Comparison of ENCODE assay signal across 10 cellular contexts in genomic region chr4:85724801-85725548, GRCh38.
DNase-seq lines count a peak whose midpoint lies in the region; ATAC-seq, FAIRE-seq and TF ChIP-seq lines count a peak whose summit lies in the region.
"Had no signal": no experiment of that assay in that cellular context is flagged by ENCODE, and none has a peak within 500 bp of the region (broad histone marks: within the 10 kb centered on the region; RNA-seq: fewer than 3 reads in every experiment).

No MANE protein-coding gene starts in this region.

- ATAC-seq in GM19372 (IDR thresholded peaks at IDR 0.05; ENCODE audit: low read depth, unreplicated experiment) (peak; percentile 27), HG03139 (IDR thresholded peaks at IDR 0.05; ENCODE audit: unreplicated experiment) (peak; percentile 58)
- peak in 1 of 2 donors; percentile 30 for ATAC-seq in stimulated activated naive B cell treated with anti-CD40 and anti-IgM and Interleukin-4, amounts not matched to agents 10 μg/mL and 1 μg/mL and 100 μg/mL, for 72 hours (replicated peaks)
- no peak for ATAC-seq in activated CD8-positive, alpha-beta T cell treated with anti-CD3 and anti-CD28 coated beads, Interleukin-2, amount 10 ng/mL, durations not matched to agents 7 days and 5 days

- no peak for TF ChIP-seq EP300 in H1 (IDR thresholded peaks at IDR 0.05; ENCODE audit: borderline replicate concordance in 1 of 2, low read depth in 2 of 2, low read length in 2 of 2)

- H3K79me1 ChIP-seq in H1 (ENCODE audit: low read depth, low read length) = no peaks in the 10 kb centered on the region

- no peak overlapping the region for H4K5ac ChIP-seq in H1 (ENCODE audit: insufficient read length, low read depth, low read length)

- H3K36me3 Mint-ChIP-seq in stimulated activated naive B cell treated with anti-CD40 and anti-IgM and Interleukin-4, amounts not matched to agents 10 μg/mL and 1 μg/mL and 100 μg/mL, for 72 hours = peaks cover 0 to 28% of the 10 kb centered on the region in 2 donors
- H3K36me3 Mint-ChIP-seq in activated CD8-positive, alpha-beta T cell treated with anti-CD3 and anti-CD28 coated beads, Interleukin-2, amount 10 ng/mL, durations not matched to agents 7 days and 5 days (ENCODE audit: low read depth) = no peaks in the 10 kb centered on the region

- intact Hi-C loops in kidney (cut with DNase I) = no loop called here

- H2BK120ac ChIP-seq in H1 (replicated peaks; ENCODE audit: low read depth, low read length) = no peak overlapping the region

- H3K23ac ChIP-seq in H1 (ENCODE audit: insufficient read length) = no peak overlapping the region

- H3K4ac ChIP-seq in H1 (replicated peaks; ENCODE audit: insufficient read length, low read depth, low read length) = no peak overlapping the region

- DNase-seq in H1 (ENCODE audit: low read depth in 1 of 2, low spot score in 2 of 2) = no peak
- DNase-seq in stimulated activated naive B cell treated with anti-CD40 and anti-IgM and Interleukin-4, amounts not matched to agents 10 μg/mL and 1 μg/mL and 100 μg/mL, for 72 hours = no peak
- no peak for DNase-seq in kidney
- no peak for DNase-seq in NCI-H1436 treated with DMSO at 0.1 percent for 48 hours (lab: John Stamatoyannopoulos, UW)
- no peak for DNase-seq in activated CD8-positive, alpha-beta T cell treated with anti-CD3 and anti-CD28 coated beads, Interleukin-2, amount 10 ng/mL, durations not matched to agents 7 days and 5 days
- no peak for DNase-seq in activated CD4-positive, CD25-positive, alpha-beta regulatory T cell (lab: John Stamatoyannopoulos, UW)
- DNase-seq: activated effector memory CD4-positive, alpha-beta T cell treated with Interleukin-2 at 50 U/mL for 16 hours; NCI-H2227 treated with DMSO at 0.1 percent for 48 hours had no signal

- H3K4me1 ChIP-seq in H1 (replicated peaks in 1 of 4; ENCODE audit: control insufficient read depth in 3 of 4, insufficient read depth in 4 of 4, low read length in 3 of 4) (no peaks in the 10 kb centered on the region), kidney (ENCODE audit: control insufficient read depth in 1 of 2, insufficient read depth in 1 of 2, low read depth in 1 of 2, low read length in 2 of 2) (no peaks in the 10 kb centered on the region)

- H3K36me3 ChIP-seq in H1 (ENCODE audit: control insufficient read depth in 2 of 4, insufficient read depth in 4 of 4, low read length in 3 of 4) (no peaks in the 10 kb centered on the region), kidney (ENCODE audit: control insufficient read depth in 1 of 2, insufficient read depth in 2 of 2, low read length in 2 of 2) (no peaks in the 10 kb centered on the region)

- H3K79me2 ChIP-seq in H1 (ENCODE audit: control insufficient read depth in 1 of 2, insufficient read depth in 2 of 2, low read length in 2 of 2) = no peaks in the 10 kb centered on the region

- no peaks in the 10 kb centered on the region for H3K9me3 Mint-ChIP-seq in stimulated activated naive B cell treated with anti-CD40 and anti-IgM and Interleukin-4, amounts not matched to agents 10 μg/mL and 1 μg/mL and 100 μg/mL, for 72 hours
- H3K9me3 Mint-ChIP-seq in activated CD8-positive, alpha-beta T cell treated with anti-CD3 and anti-CD28 coated beads, Interleukin-2, amount 10 ng/mL, durations not matched to agents 7 days and 5 days (ENCODE audit: insufficient read depth) = no peaks in the 10 kb centered on the region

- H2BK12ac ChIP-seq in H1 (ENCODE audit: low read depth, low read length) = no peak overlapping the region

- no peak overlapping the region for H3K18ac ChIP-seq in H1 (ENCODE audit: extremely low read depth, low read length)

- FAIRE-seq in H1 (lab: Jason Lieb, UNC) (no peak), kidney (lab: Jason Lieb, UNC) (no peak)

- H3K14ac ChIP-seq in H1 (ENCODE audit: insufficient read length) = no peak overlapping the region

- H2BK5ac ChIP-seq in H1 (ENCODE audit: low read depth, low read length) = no peak overlapping the region

- TF ChIP-seq POLR2A in H1 (IDR thresholded peaks at IDR 0.05; ENCODE audit: control extremely low read depth in 1 of 2, low read depth in 2 of 2, low read length in 2 of 2) = no peak

- no peak overlapping the region for H4K91ac ChIP-seq in H1 (replicated peaks; ENCODE audit: insufficient read length, low read length)

- no peak overlapping the region for H3K56ac ChIP-seq in H1 (replicated peaks; ENCODE audit: insufficient read length, low read depth, low read length)

- H3K23me2 ChIP-seq in H1 (ENCODE audit: low read depth, low read length) = no peaks in the 10 kb centered on the region

- no peak overlapping the region for H2BK15ac ChIP-seq in H1 (ENCODE audit: low read length)

- H3K9ac ChIP-seq in H1 (replicated peaks in 1 of 4; ENCODE audit: extremely low read depth in 1 of 4, low read depth in 3 of 4, low read length in 3 of 4) (no peak overlapping the region), kidney (ENCODE audit: low read length in 2 of 2) (no peak overlapping the region)

- H3K4me3 Mint-ChIP-seq in stimulated activated naive B cell treated with anti-CD40 and anti-IgM and Interleukin-4, amounts not matched to agents 10 μg/mL and 1 μg/mL and 100 μg/mL, for 72 hours = peak overlapping the region in 1 of 2 donors; percentile 27
- no peak overlapping the region for H3K4me3 Mint-ChIP-seq in activated CD8-positive, alpha-beta T cell treated with anti-CD3 and anti-CD28 coated beads, Interleukin-2, amount 10 ng/mL, durations not matched to agents 7 days and 5 days

- H3K4me3 ChIP-seq in H1 (ENCODE audit: extremely low read depth in 1 of 4, insufficient read depth in 2 of 4, low read depth in 3 of 4, low read length in 4 of 4) (no peak overlapping the region), kidney (ENCODE audit: low read length in 2 of 2) (no peak overlapping the region)

- no peaks in the 10 kb centered on the region for H3K27me3 ChIP-seq in H1 (replicated peaks in 1 of 4; ENCODE audit: control insufficient read depth in 3 of 4, extremely low read depth in 1 of 4, insufficient read depth in 3 of 4, low read length in 3 of 4)

- H4K8ac ChIP-seq in H1 (ENCODE audit: extremely low read depth, insufficient read depth, low read length) = no peak overlapping the region

- CTCF ChIA-PET in H1 (lab: Charles Lee; ENCODE audit: partially characterized antibody) = interaction anchor here (2.7 kb wide), 1 partner anchor 23 kb away, joined by 6 read pairs; no protein-coding TSS in a partner anchor
- CTCF ChIA-PET in activated CD8-positive, alpha-beta T cell treated with anti-CD3 and anti-CD28 coated beads, Interleukin-2, amount 10 ng/mL, durations not matched to agents 7 days and 5 days (lab: Charles Lee) = no interaction called here

- TF ChIP-seq CTCF in H1 (IDR thresholded peaks at IDR 0.05; ENCODE audit: control extremely low read depth in 1 of 3, insufficient read depth in 1 of 3, low read depth in 1 of 3, low read length in 3 of 3) (no peak), kidney (IDR thresholded peaks at IDR 0.05; ENCODE audit: borderline replicate concordance, extremely low read depth, insufficient read depth) (no peak)

- no peak overlapping the region for H3K4me2 ChIP-seq in H1 (ENCODE audit: insufficient read depth in 1 of 2, low read depth in 2 of 2, low read length in 2 of 2)

- H2AK5ac ChIP-seq in H1 (ENCODE audit: low read depth, low read length) = no peak overlapping the region

- no peaks in the 10 kb centered on the region for H4K20me1 ChIP-seq in H1 (replicated peaks in 1 of 2; ENCODE audit: control insufficient read depth in 1 of 2, insufficient read depth in 2 of 2, low read length in 2 of 2)

- H3K27ac Mint-ChIP-seq in stimulated activated naive B cell treated with anti-CD40 and anti-IgM and Interleukin-4, amounts not matched to agents 10 μg/mL and 1 μg/mL and 100 μg/mL, for 72 hours = peak overlapping the region; percentile 92
- H3K27ac Mint-ChIP-seq in activated CD8-positive, alpha-beta T cell treated with anti-CD3 and anti-CD28 coated beads, Interleukin-2, amount 10 ng/mL, durations not matched to agents 7 days and 5 days = no peak overlapping the region

- no peak for TF ChIP-seq RAD21 in H1 (IDR thresholded peaks at IDR 0.05 in 1 of 2, conservative IDR thresholded peaks at IDR 0.05 in 1 of 2; ENCODE audit: low read depth in 2 of 2, low read length in 2 of 2)

- H3K27ac ChIP-seq in H1 (ENCODE audit: low read depth, low read length) = no peak overlapping the region
- no peak overlapping the region for H3K27ac ChIP-seq in kidney (ENCODE audit: low read depth in 2 of 2, low read length in 2 of 2)

- 95% methylated on average over 3 of the region's 3 CpGs; no CpG with 5 or more reads in 1 of the 2 experiments for WGBS in H1 (ENCODE audit: extremely low coverage in 1 of 2, insufficient coverage in 1 of 2, insufficient read length in 1 of 2, insufficient replicate concordance in 2 of 2, low coverage in 1 of 2, low lambda C conversion rate in 2 of 2, missing lambda C conversion rate in 1 of 2), 2 experiments

- H3K9me3 ChIP-seq in H1 (ENCODE audit: insufficient read depth in 2 of 2, low read depth in 1 of 2, low read length in 1 of 2) = no peaks in the 10 kb centered on the region
- H3K9me3 ChIP-seq in kidney (ENCODE audit: control insufficient read depth in 1 of 2, low read length in 2 of 2) = no peaks in the 10 kb centered on the region

- H2AFZ ChIP-seq in H1 (ENCODE audit: low read length) = peak overlapping the region; percentile 92

- H3K27me3 Mint-ChIP-seq in stimulated activated naive B cell treated with anti-CD40 and anti-IgM and Interleukin-4, amounts not matched to agents 10 μg/mL and 1 μg/mL and 100 μg/mL, for 72 hours = no peaks in the 10 kb centered on the region
- no peaks in the 10 kb centered on the region for H3K27me3 Mint-ChIP-seq in activated CD8-positive, alpha-beta T cell treated with anti-CD3 and anti-CD28 coated beads, Interleukin-2, amount 10 ng/mL, durations not matched to agents 7 days and 5 days (ENCODE audit: low read depth)

- H3K4me1 Mint-ChIP-seq in stimulated activated naive B cell treated with anti-CD40 and anti-IgM and Interleukin-4, amounts not matched to agents 10 μg/mL and 1 μg/mL and 100 μg/mL, for 72 hours = peaks cover 29 to 30% of the 10 kb centered on the region in 2 donors
- H3K4me1 Mint-ChIP-seq in activated CD8-positive, alpha-beta T cell treated with anti-CD3 and anti-CD28 coated beads, Interleukin-2, amount 10 ng/mL, durations not matched to agents 7 days and 5 days (ENCODE audit: low read depth) = no peaks in the 10 kb centered on the region

- POLR2A ChIA-PET in H1 (lab: Charles Lee; ENCODE audit: partially characterized antibody) = no interaction called here
- POLR2A ChIA-PET in activated CD8-positive, alpha-beta T cell treated with anti-CD3 and anti-CD28 coated beads, Interleukin-2, amount 10 ng/mL, durations not matched to agents 7 days and 5 days (lab: Charles Lee) = no interaction called here

- H2BK20ac ChIP-seq in H1 (ENCODE audit: low read length) = no peak overlapping the region

TF ChIP-seq in H1, 55 proteins besides CTCF, POLR2A, EP300 and RAD21 (continues in another document):
- TF ChIP-seq CEBPB (IDR thresholded peaks at IDR 0.05; ENCODE audit: low read depth, low read length) (no peak), POLR2AphosphoS5 (IDR thresholded peaks at IDR 0.05; ENCODE audit: low read depth, low read length) (no peak), ASH2L (IDR thresholded peaks at IDR 0.05; ENCODE audit: low read length) (no peak), ZNF274 (IDR thresholded peaks at IDR 0.05; ENCODE audit: borderline replicate concordance, extremely low read depth, low read length) (no peak), SIRT6 (IDR thresholded peaks at IDR 0.05; ENCODE audit: low read length) (no peak), HDAC2 (IDR thresholded peaks at IDR 0.05; ENCODE audit: borderline replicate concordance in 1 of 2, low read depth in 2 of 2, low read length in 2 of 2) (no peak)
